21 cellular contexts compared by ENCODE assay signal in genomic region chr18:9700261-9700796, GRCh38.
A peak's percentile ranks its signal among the peaks of the same experiment; 100 is the strongest.
DNase-seq lines count a peak whose midpoint lies in the region; ATAC-seq and TF ChIP-seq lines count a peak whose summit lies in the region.
"Had no signal": no experiment of that assay in that cellular context is flagged by ENCODE, and none has a peak within 500 bp of the region (broad histone marks: within the 10 kb centered on the region; RNA-seq: fewer than 3 reads in every experiment).

No MANE protein-coding gene starts in this region.

- ATAC-seq in HG02759 (IDR thresholded peaks at IDR 0.05; ENCODE audit: unreplicated experiment) (no peak), HG02870 (IDR thresholded peaks at IDR 0.05; ENCODE audit: unreplicated experiment) (no peak)
- ATAC-seq: esophagus mucosa; Right ventricle myocardium inferior; stimulated activated naive CD8-positive, alpha-beta T cell treated with anti-CD3 and anti-CD28 coated beads, Interleukin-15, amount 100 ng/mL, for 72 hours had no signal

- peak overlapping the region; percentile 81 for H3K27ac ChIP-seq in VCaP
- H3K27ac ChIP-seq: left ventricle myocardium inferior, spleen had no signal

- no peak for TF ChIP-seq CTCF in VCaP (conservative IDR thresholded peaks at IDR 0.05)

- DNase-seq in NCI-H1417 (lab: John Stamatoyannopoulos, UW) (peak in 2 of 3 experiments; percentile 8 to 53), NCI-H1417 treated with DMSO at 0.1 percent for 48 hours (lab: John Stamatoyannopoulos, UW) (no peak), islet precursor cell (peak; percentile 5), superior temporal gyrus (ENCODE audit: extremely low spot score) (peak; percentile 28), GOT3 (lab: John Stamatoyannopoulos, UW) (no peak)
- DNase-seq: activated B cell treated with CpG ODN at 0.5 μM for 24 hours; activated CD4-positive, alpha-beta T cell treated with anti-CD3 and anti-CD28 coated beads, Interleukin-2, amount 50 U/mL, for 48 hours; activated naive CD4-positive, alpha-beta T cell treated with Interleukin-2 at 50 U/mL for 16 hours; activated T-cell treated with anti-CD3 and anti-CD28 coated beads, Interleukin-2, amount 50 U/mL, for 1 hour; anterior cingulate cortex; COR-L47; left ventricle myocardium inferior; NCI-H1092 treated with DMSO at 0.1 percent for 48 hours; spleen; stimulated activated CD4-positive, alpha-beta T cell treated with anti-CD3 and anti-CD28 coated beads, Interleukin-4, amount 100 ng/mL, for 24 hours; stimulated activated naive CD8-positive, alpha-beta T cell treated with anti-CD3 and anti-CD28 coated beads, Interleukin-15, amount 100 ng/mL, for 72 hours had no signal

Comparison
In these comparisons a context has a peak if more than half of its experiments do, and no peak if none do; other contexts are left out.
1. DNase-seq: peak in NCI-H1417 (2 of 3), islet precursor cell (single experiment) and superior temporal gyrus (single experiment); none in NCI-H1417 treated with DMSO at 0.1 percent for 48 hours (single experiment) and GOT3 (single experiment).